ENCODE assay signal across 10 cellular contexts in the genomic region with DNA sequence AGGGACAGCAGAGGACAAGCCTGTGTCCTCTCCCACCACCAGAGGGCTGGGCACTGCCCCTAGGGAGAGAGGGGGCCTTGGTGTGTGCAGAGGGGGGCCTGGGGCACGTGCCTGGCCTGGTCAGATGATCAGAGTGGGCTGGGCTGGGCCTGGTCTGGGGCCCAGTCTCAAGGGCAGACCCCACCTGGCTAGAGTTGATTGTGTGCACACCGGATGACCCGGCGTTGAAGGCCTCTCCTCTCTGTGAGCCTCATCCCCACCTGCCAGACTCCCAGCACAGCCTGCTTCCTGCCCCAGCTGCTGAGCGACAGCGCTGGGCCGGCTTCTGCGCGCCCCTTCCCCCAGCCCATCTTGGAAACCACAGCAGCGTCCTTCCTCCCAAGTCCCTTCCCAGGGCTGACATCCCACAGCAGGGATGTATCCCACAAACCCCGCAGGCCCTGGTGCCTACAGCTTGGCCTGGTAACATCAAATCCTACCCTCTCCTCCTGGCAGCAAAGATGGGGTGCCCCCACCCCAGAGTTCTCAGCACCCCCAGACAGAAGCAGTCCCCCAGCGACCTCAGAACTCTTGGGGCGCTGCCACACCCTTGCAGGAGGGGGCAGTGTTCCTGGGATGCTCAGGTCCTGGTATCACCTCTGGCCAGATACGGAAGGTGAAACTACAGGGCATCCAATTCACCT. TPM values are rescaled to one million over a fixed set of nuclear protein-coding genes. Genes with fewer than 3 reads are reported as not detected.
DNase-seq lines count a peak whose midpoint lies in the region; ATAC-seq and TF ChIP-seq lines count a peak whose summit lies in the region.
"Had no signal": no experiment of that assay in that cellular context is flagged by ENCODE, and none has a peak within 500 bp of the region (broad histone marks: within the 10 kb centered on the region; RNA-seq: fewer than 3 reads in every experiment).

No MANE protein-coding gene starts in this region.

- intact Hi-C loops in CD4-positive, alpha-beta T cell (cut with DNase I, micrococcal nuclease), result loop anchor here in 1 of 2 experiments (10.0 kb wide), 1 partner anchor 535 kb away; a partner anchor contains a TSS

- no peaks in the 10 kb centered on the region for H3K36me3 ChIP-seq in KMS-11 (ENCODE audit: insufficient read depth)
- H3K36me3 ChIP-seq in osteoblast (ENCODE audit: insufficient read depth, low read length), result peaks cover 5% of the 10 kb centered on the region

- no peak for TF ChIP-seq CTCF in CD4-positive, alpha-beta T cell (IDR thresholded peaks at IDR 0.05)
- TF ChIP-seq CTCF in KMS-11 (conservative IDR thresholded peaks at IDR 0.05; ENCODE audit: low read depth, low read length) (0 out of 2 replicates have a peak, but pooled peaks have one; percentile 14), osteoblast (IDR thresholded peaks at IDR 0.05; ENCODE audit: extremely low read depth, low read depth, low read length) (no peak)

- H3K9me3 ChIP-seq in CD4-positive, alpha-beta T cell (ENCODE audit: control insufficient read depth, low read length), result no peaks in the 10 kb centered on the region
- no peaks in the 10 kb centered on the region for H3K9me3 ChIP-seq in osteoblast (ENCODE audit: low read depth, low read length)
- H3K9me3 ChIP-seq: SJSA1 had no signal

- peak overlapping the region; percentile 79 for H3K27ac Mint-ChIP-seq in CD4-positive, alpha-beta T cell
- peak overlapping the region; percentile 93 to 94 for H3K27ac Mint-ChIP-seq in effector memory CD8-positive, alpha-beta T cell

- H3K4me2 ChIP-seq in KMS-11, result peak overlapping the region; percentile 53; the same call in 1 of the 2 replicates
- no peak overlapping the region for H3K4me2 ChIP-seq in osteoblast (ENCODE audit: insufficient read depth, low read length)

- no peak for DNase-seq in CD4-positive, alpha-beta T cell
- no peak for DNase-seq in effector memory CD8-positive, alpha-beta T cell
- DNase-seq in osteoblast (ENCODE audit: insufficient read length, low spot score, missing footprints), result no peak
- DNase-seq in mucosa of gallbladder (ENCODE audit: low spot score), result no peak
- DNase-seq in hypothalamus (lab: John Stamatoyannopoulos, UW), result no peak

- no peak overlapping the region for H3K9ac ChIP-seq in KMS-11

- no peaks in the 10 kb centered on the region for H4K20me1 ChIP-seq in KMS-11 (ENCODE audit: insufficient read depth)
- peaks cover 80% of the 10 kb centered on the region for H4K20me1 ChIP-seq in osteoblast (ENCODE audit: insufficient read depth, low read length)

- H2AFZ ChIP-seq in KMS-11 (ENCODE audit: low read depth), result no peak overlapping the region
- H2AFZ ChIP-seq in osteoblast (ENCODE audit: low read length), result no peak overlapping the region

- no peak for ATAC-seq in CD4-positive, alpha-beta T cell (ENCODE audit: poor library complexity)
- ATAC-seq in effector memory CD8-positive, alpha-beta T cell (replicated peaks), result no peak
- ATAC-seq in GM21717 (IDR thresholded peaks at IDR 0.05; ENCODE audit: unreplicated experiment) (no peak), GM21367 (IDR thresholded peaks at IDR 0.05; ENCODE audit: unreplicated experiment) (no peak)

- H3K4me3 Mint-ChIP-seq in CD4-positive, alpha-beta T cell, result peak overlapping the region; percentile 63
- H3K4me3 Mint-ChIP-seq in effector memory CD8-positive, alpha-beta T cell, result peak overlapping the region; percentile 70 to 83

- H3K4me1 Mint-ChIP-seq in CD4-positive, alpha-beta T cell (ENCODE audit: low read depth), result peaks cover 45% of the 10 kb centered on the region
- peaks cover 50 to 65% of the 10 kb centered on the region in 2 donors for H3K4me1 Mint-ChIP-seq in effector memory CD8-positive, alpha-beta T cell (ENCODE audit: low read depth in 2 of 2)

- POLR2A ChIA-PET in CD4-positive, alpha-beta T cell (lab: Charles Lee), result no interaction called here

- H3K79me2 ChIP-seq in KMS-11 (ENCODE audit: insufficient read depth, low read depth) (no peaks in the 10 kb centered on the region), osteoblast (ENCODE audit: insufficient read depth, low read length) (peaks cover 98% of the 10 kb centered on the region)

- H3K9me3 Mint-ChIP-seq in CD4-positive, alpha-beta T cell, result no peaks in the 10 kb centered on the region
- no peaks in the 10 kb centered on the region for H3K9me3 Mint-ChIP-seq in effector memory CD8-positive, alpha-beta T cell

- H3K4me1 ChIP-seq in KMS-11 (ENCODE audit: low read depth, poor library complexity, severe bottlenecking) (peaks cover 53% of the 10 kb centered on the region), osteoblast (ENCODE audit: insufficient read depth, low read length) (peaks cover 17% of the 10 kb centered on the region)

- H3K36me3 Mint-ChIP-seq in CD4-positive, alpha-beta T cell (ENCODE audit: low read depth), result peaks cover 19% of the 10 kb centered on the region
- H3K36me3 Mint-ChIP-seq in effector memory CD8-positive, alpha-beta T cell (ENCODE audit: insufficient read depth), result peaks cover 84% of the 10 kb centered on the region

- H3K27ac ChIP-seq in CD4-positive, alpha-beta T cell (ENCODE audit: low read depth, low read length), result no peak overlapping the region
- H3K27ac ChIP-seq in KMS-11, result peak overlapping the region; percentile 94
- peak overlapping the region; percentile 23 for H3K27ac ChIP-seq in osteoblast (ENCODE audit: low read depth, low read length)
- H3K27ac ChIP-seq: SJSA1 had no signal

- H3K27me3 ChIP-seq in CD4-positive, alpha-beta T cell (ENCODE audit: control insufficient read depth, insufficient read depth, low read length), result no peaks in the 10 kb centered on the region
- no peaks in the 10 kb centered on the region for H3K27me3 ChIP-seq in KMS-11 (ENCODE audit: insufficient read depth, low read depth)
- no peaks in the 10 kb centered on the region for H3K27me3 ChIP-seq in osteoblast (ENCODE audit: insufficient read depth, low read length)
- H3K27me3 ChIP-seq: SJSA1 had no signal

- no peaks in the 10 kb centered on the region for H3K27me3 Mint-ChIP-seq in CD4-positive, alpha-beta T cell
- H3K27me3 Mint-ChIP-seq in effector memory CD8-positive, alpha-beta T cell, result no peaks in the 10 kb centered on the region

- no peak overlapping the region for H3K4me3 ChIP-seq in KMS-11 (IDR thresholded peaks at IDR 0.05; ENCODE audit: insufficient read depth, low read depth, low read length)
- H3K4me3 ChIP-seq in osteoblast (ENCODE audit: insufficient read depth, low read length), result no peak overlapping the region
- H3K4me3 ChIP-seq: SJSA1 had no signal

- CTCF ChIA-PET in CD4-positive, alpha-beta T cell (lab: Charles Lee), result no interaction called here

RNA-seq across cellular contexts. Expression of a gene that starts 11.1 kb away (rescaled TPM):
- total RNA-seq in CD4-positive, alpha-beta T cell, result 10 to 100 TPM; 47.5 to 50.0 TPM
- 42.4 and 46.7 TPM in 2 replicates for total RNA-seq in osteoblast
- 50.5 TPM for total RNA-seq in mucosa of gallbladder

RNA-seq across cellular contexts. Expression of a gene that starts 12.4 kb away (rescaled TPM):
- 100 to 1,000 TPM; 181 to 183 TPM for total RNA-seq in CD4-positive, alpha-beta T cell
- 184 and 195 TPM in 2 replicates for total RNA-seq in osteoblast
- total RNA-seq in mucosa of gallbladder, result 746 TPM

RNA-seq across cellular contexts. Expression of a gene that starts 54.8 kb away (rescaled TPM):
- total RNA-seq in CD4-positive, alpha-beta T cell, result 1 to 10 TPM in 1 of 2 experiments, under 1 TPM in 1; 0.91 to 1.3 TPM
- under 0.01 TPM in 1 of 2 replicates, not detected in the other for total RNA-seq in osteoblast
- total RNA-seq in mucosa of gallbladder, result 4.4 TPM
- total RNA-seq: bronchial epithelial cell, SJSA1 had no signal

RNA-seq across cellular contexts. Expression of a gene that starts 55.3 kb away (rescaled TPM):
- 10 to 100 TPM; 31.3 to 33.1 TPM for total RNA-seq in CD4-positive, alpha-beta T cell
- total RNA-seq in osteoblast (not detected in 2 replicates), mucosa of gallbladder (96.4 TPM)
- total RNA-seq: SJSA1 had no signal
